ENCODE assay signal across 15 cellular contexts in the genomic region with DNA sequence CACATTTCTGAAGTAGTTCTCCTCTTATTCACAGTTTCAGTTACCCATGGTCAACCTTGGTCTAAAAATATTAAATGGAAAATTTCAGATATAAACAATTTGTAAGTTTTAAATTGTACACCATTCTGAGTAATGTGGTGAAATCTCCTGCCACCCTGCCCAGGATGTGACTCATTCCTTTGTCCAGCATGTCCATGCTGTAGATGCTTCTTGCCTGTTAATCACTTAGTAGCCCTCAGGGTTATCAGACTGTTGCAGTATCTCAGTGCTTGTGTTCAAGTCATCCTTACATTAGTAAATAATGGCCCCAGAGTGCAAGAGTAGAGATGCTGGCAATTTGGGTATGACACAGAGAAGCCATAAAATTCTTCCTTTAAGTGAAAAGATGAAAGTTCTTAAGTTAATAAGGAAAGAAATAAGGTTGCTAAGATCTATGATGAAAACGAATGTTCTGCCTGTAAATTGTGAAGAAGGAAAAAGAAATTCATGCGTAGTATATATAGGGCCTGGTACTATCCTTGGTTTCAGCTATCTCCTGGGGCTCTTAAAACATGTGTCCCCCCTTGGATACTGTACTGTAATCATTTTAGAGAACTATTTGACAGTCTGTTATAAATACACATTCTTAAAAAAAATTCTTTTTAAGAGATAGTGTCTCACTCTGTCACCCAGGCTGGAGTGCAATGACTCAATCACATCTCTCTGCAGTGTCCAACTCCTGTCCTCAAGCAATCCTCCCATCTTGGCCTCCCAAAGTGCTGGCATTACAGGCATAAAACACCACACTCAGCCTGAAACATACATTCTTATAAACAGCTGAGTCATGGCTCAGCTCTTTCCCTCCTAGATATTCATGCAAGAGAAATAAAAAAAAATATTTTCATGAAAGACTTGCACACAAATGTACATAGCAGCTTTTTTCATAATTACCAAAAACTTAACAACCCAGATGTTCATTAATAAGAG. TPM values are rescaled to one million over a fixed set of nuclear protein-coding genes. Genes with fewer than 3 reads are reported as not detected.
DNase-seq lines count a peak whose midpoint lies in the region; ATAC-seq and TF ChIP-seq lines count a peak whose summit lies in the region.
"Had no signal": no experiment of that assay in that cellular context is flagged by ENCODE, and none has a peak within 500 bp of the region (broad histone marks: within the 10 kb centered on the region; RNA-seq: fewer than 3 reads in every experiment).

No MANE protein-coding gene starts in this region.

- ATAC-seq in heart left ventricle (no peak), HG02970 (IDR thresholded peaks at IDR 0.05; ENCODE audit: low FRiP score, unreplicated experiment) (no peak)

- DNase-seq in AG09319 (ENCODE audit: extremely low read depth, low read depth) = peak; percentile 70
- DNase-seq in M059J (ENCODE audit: low read depth) = peak; percentile 95
- peak; percentile 64 for DNase-seq in astrocyte of the hippocampus (ENCODE audit: low read depth, low spot score)
- peak; percentile 68 for DNase-seq in kidney epithelial cell (ENCODE audit: low read depth)
- no peak for DNase-seq in heart left ventricle
- no peak for DNase-seq in anterior cingulate cortex (lab: John Stamatoyannopoulos, UW)
- DNase-seq in G401 (ENCODE audit: low spot score) = no peak
- DNase-seq: activated CD4-positive, alpha-beta memory T cell treated with anti-CD3 and anti-CD28 coated beads, Interleukin-2, amount 10 ng/mL, durations not matched to agents 7 days and 5 days; aorta; CD4-positive, alpha-beta T cell; NCI-H146; Right ventricle myocardium superior had no signal

- no peaks in the 10 kb centered on the region for H3K27me3 ChIP-seq in kidney epithelial cell (ENCODE audit: control insufficient read depth, insufficient read depth, low read length)
- H3K27me3 ChIP-seq in heart left ventricle = no peaks in the 10 kb centered on the region
- H3K27me3 ChIP-seq: hepatocyte had no signal

- H3K4me3 ChIP-seq in kidney epithelial cell (ENCODE audit: low read depth, low read length) (no peak overlapping the region), heart left ventricle (no peak overlapping the region)
- H3K4me3 ChIP-seq: hepatocyte had no signal

- TF ChIP-seq CTCF in AG09319 (IDR thresholded peaks at IDR 0.05; ENCODE audit: low read depth, low read length) = no peak
- TF ChIP-seq CTCF in kidney epithelial cell (IDR thresholded peaks at IDR 0.05; ENCODE audit: insufficient read depth, low read length, poor library complexity, severe bottlenecking) = no peak
- TF ChIP-seq CTCF in heart left ventricle (IDR thresholded peaks at IDR 0.05) = no peak

- H3K9me3 ChIP-seq in heart left ventricle = peaks cover 0 to 9% (median 0%) of the 10 kb centered on the region in 12 donors

- no peaks in the 10 kb centered on the region for H3K4me1 ChIP-seq in heart left ventricle

- no peak for TF ChIP-seq POLR2A in heart left ventricle (IDR thresholded peaks at IDR 0.05)

- intact Hi-C loops in heart left ventricle (cut with DNase I) = loop anchor here in 1 of 10 donors (10.0 kb wide), 1 partner anchor 84 kb away; no protein-coding TSS in a partner anchor

- in situ Hi-C loops in G401 (cut with HindIII; ENCODE audit: low sequenced_read_pairs) = no loop called here

- no peak overlapping the region for H3K27ac ChIP-seq in heart left ventricle
- H3K27ac ChIP-seq: hepatocyte had no signal

- H3K36me3 ChIP-seq in kidney epithelial cell (ENCODE audit: control insufficient read depth, insufficient read depth, low read length) = no peaks in the 10 kb centered on the region
- H3K36me3 ChIP-seq in heart left ventricle = no peaks in the 10 kb centered on the region

- WGBS in heart left ventricle, 4 donors = 71 to 76% (median 74%) methylated on average over 2 of the region's 2 CpGs

RNA-seq across cellular contexts. Expression of a gene that starts 31.3 kb away (rescaled TPM):
- total RNA-seq in M059J (2014; rRNA removed; shearing (Covaris generic)) = not detected in 2 replicates
- total RNA-seq in kidney epithelial cell (not detected in 2 replicates), heart left ventricle (not detected)
- not detected for polyA plus RNA-seq in heart left ventricle
- total RNA-seq in G401 (2014; rRNA removed; shearing (Covaris generic)) = not detected in 2 replicates
- total RNA-seq: activated CD4-positive, alpha-beta memory T cell treated with anti-CD3 and anti-CD28 coated beads, Interleukin-2, amount 10 ng/mL, durations not matched to agents 7 days and 5 days; aorta; CD4-positive, alpha-beta T cell; Right ventricle myocardium superior; subcutaneous adipose tissue had no signal
- polyA plus RNA-seq: aorta had no signal

Comparison
In these comparisons a context has a peak if more than half of its experiments do, and no peak if none do; other contexts are left out.
1. DNase-seq: peak in AG09319 (single experiment), M059J (single experiment), astrocyte of the hippocampus (single experiment) and kidney epithelial cell (single experiment); none in heart left ventricle (0 of 5), anterior cingulate cortex (0 of 58) and G401 (single experiment).